Comparison of ENCODE assay signal across 23 cellular contexts in the genomic region with DNA sequence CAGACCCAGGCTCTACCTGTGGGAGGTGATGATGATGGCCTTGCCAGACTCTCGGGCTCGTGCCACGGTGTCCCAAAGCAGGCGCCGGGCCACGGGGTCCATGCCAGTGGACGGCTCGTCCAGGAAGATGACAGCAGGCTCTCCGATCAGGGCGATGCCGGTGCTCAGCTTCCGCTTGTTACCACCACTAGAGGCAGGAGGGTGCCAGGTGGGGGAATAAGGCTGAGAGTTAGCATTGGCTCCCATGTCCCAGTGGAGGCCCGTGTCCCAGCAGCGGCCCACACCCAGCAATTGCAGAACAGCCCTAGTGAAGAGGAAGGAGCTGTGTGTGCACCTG. TPM values are rescaled to one million over a fixed set of nuclear protein-coding genes. Genes with fewer than 3 reads are reported as not detected.
A peak's percentile ranks its signal among the peaks of the same experiment; 100 is the strongest.
DNase-seq lines count a peak whose midpoint lies in the region; ATAC-seq and TF ChIP-seq lines count a peak whose summit lies in the region.
"Had no signal": no experiment of that assay in that cellular context is flagged by ENCODE, and none has a peak within 500 bp of the region (broad histone marks: within the 10 kb centered on the region; RNA-seq: fewer than 3 reads in every experiment).

No MANE protein-coding gene starts in this region.

- H3K9me3 ChIP-seq in OCI-LY1 (ENCODE audit: low read length) = no peaks in the 10 kb centered on the region
- H3K9me3 ChIP-seq: tibial nerve had no signal

- H3F3A ChIP-seq in OCI-LY1 (ENCODE audit: insufficient read depth, low read length) = no peaks in the 10 kb centered on the region

- TF ChIP-seq CTCF in OCI-LY1 (IDR thresholded peaks at IDR 0.05; ENCODE audit: low read length) (peak; percentile 10; the same call in 1 of the 2 replicates), foreskin keratinocyte (conservative IDR thresholded peaks at IDR 0.05) (peak; percentile 27), retinal pigment epithelial cell (conservative IDR thresholded peaks at IDR 0.05; ENCODE audit: low read depth, low read length) (peak; percentile 12)

- peak; percentile 34 for DNase-seq in DMS 273 (lab: John Stamatoyannopoulos, UW; ENCODE audit: unreplicated experiment)
- no peak for DNase-seq in DMS 273 treated with DMSO at 0.1 percent for 48 hours (lab: John Stamatoyannopoulos, UW)
- no peak for DNase-seq in foreskin keratinocyte
- no peak for DNase-seq in retinal pigment epithelial cell (ENCODE audit: low read depth)
- DNase-seq in DMS53 treated with DMSO at 0.1 percent for 48 hours (lab: John Stamatoyannopoulos, UW; ENCODE audit: unreplicated experiment) = no peak
- no peak for DNase-seq in germinal center (ENCODE audit: low spot score)
- DNase-seq: activated CD8-positive, alpha-beta memory T cell treated with anti-CD3 and anti-CD28 coated beads, Interleukin-2, amount 50 U/mL, for 48 hours; activated gamma-delta T cell treated with Interleukin-2 at 50 U/mL for 16 hours; anterior cingulate cortex; C1 segment of cervical spinal cord; effector memory CD4-positive, alpha-beta T cell; head of caudate nucleus; KG1; mammary epithelial cell; naive thymus-derived CD4-positive, alpha-beta T cell; NCI-H2029; NCI-H510A treated with DMSO at 0.1 percent for 48 hours; SIG-M5; stimulated activated CD4-positive, alpha-beta T cell treated with anti-CD3 and anti-CD28 coated beads, Interleukin-1b, Interleukin-23, amount 100 ng/mL, for 48 hours had no signal

- H3K27ac ChIP-seq in OCI-LY1 (ENCODE audit: low read depth, low read length, poor library complexity, severe bottlenecking) = no peak overlapping the region
- no peak overlapping the region for H3K27ac ChIP-seq in foreskin keratinocyte
- H3K27ac ChIP-seq: tibial nerve had no signal

- no peaks in the 10 kb centered on the region for H4K20me1 ChIP-seq in OCI-LY1 (ENCODE audit: insufficient read depth, low read length)

- ATAC-seq in foreskin keratinocyte = no peak
- ATAC-seq in GM21526 (IDR thresholded peaks at IDR 0.05; ENCODE audit: low FRiP score, unreplicated experiment) = no peak
- ATAC-seq: GM12878 had no signal

- no peaks in the 10 kb centered on the region; the same call in 1 of the 2 replicates for H3K36me3 ChIP-seq in OCI-LY1 (ENCODE audit: insufficient read depth, low read length)

- no peak overlapping the region for H3K4me2 ChIP-seq in OCI-LY1 (ENCODE audit: low read length)

- H2AFZ ChIP-seq in OCI-LY1 (ENCODE audit: low read length) = no peak overlapping the region

- H3K4me3 ChIP-seq in OCI-LY1 (ENCODE audit: low read depth, low read length, poor library complexity, severe bottlenecking) (no peak overlapping the region), retinal pigment epithelial cell (ENCODE audit: low read length) (no peak overlapping the region)
- H3K4me3 ChIP-seq: GM12878, tibial nerve had no signal

- no peaks in the 10 kb centered on the region for H3K9me2 ChIP-seq in OCI-LY1 (ENCODE audit: low read depth, low read length)

- H3K4me1 ChIP-seq in OCI-LY1 (ENCODE audit: insufficient read depth, low read length, severe bottlenecking) (no peaks in the 10 kb centered on the region), foreskin keratinocyte (no peaks in the 10 kb centered on the region)

- H3K79me2 ChIP-seq in OCI-LY1 (ENCODE audit: insufficient read depth, low read length) = no peaks in the 10 kb centered on the region

- H3K27me3 ChIP-seq in OCI-LY1 (ENCODE audit: insufficient read depth, low read length) (peaks cover 11% of the 10 kb centered on the region), foreskin keratinocyte (peaks cover 12% of the 10 kb centered on the region)
- H3K27me3 ChIP-seq: tibial nerve had no signal

- no peak overlapping the region for H3K9ac ChIP-seq in OCI-LY1 (ENCODE audit: low read length)

RNA-seq across cellular contexts. Expression of gene RNPS1, which starts 10.3 kb away (rescaled TPM):
- total RNA-seq in foreskin keratinocyte = 159 and 169 TPM in 2 replicates
- 152 and 182 TPM in 2 replicates for polyA plus RNA-seq in foreskin keratinocyte

RNA-seq across cellular contexts. Expression of gene ECI1, which starts 26.9 kb away (rescaled TPM):
- 33.5 and 35.6 TPM in 2 replicates for total RNA-seq in foreskin keratinocyte
- polyA plus RNA-seq in foreskin keratinocyte = 68.3 and 82.5 TPM in 2 replicates

RNA-seq across cellular contexts. Expression of gene DNASE1L2, which starts 42.0 kb away (rescaled TPM):
- 0.41 and 0.53 TPM in 2 replicates for total RNA-seq in foreskin keratinocyte
- polyA plus RNA-seq in foreskin keratinocyte = 0.46 and 0.47 TPM in 2 replicates
- polyA plus RNA-seq: naive thymus-derived CD4-positive, alpha-beta T cell had no signal

RNA-seq across cellular contexts. Expression of gene E4F1, which starts 54.8 kb away (rescaled TPM):
- total RNA-seq in foreskin keratinocyte = 21.2 and 21.7 TPM in 2 replicates
- polyA plus RNA-seq in foreskin keratinocyte = 18.7 and 19.3 TPM in 2 replicates
